ENCODE assay signal across 17 cellular contexts in the genomic region with DNA sequence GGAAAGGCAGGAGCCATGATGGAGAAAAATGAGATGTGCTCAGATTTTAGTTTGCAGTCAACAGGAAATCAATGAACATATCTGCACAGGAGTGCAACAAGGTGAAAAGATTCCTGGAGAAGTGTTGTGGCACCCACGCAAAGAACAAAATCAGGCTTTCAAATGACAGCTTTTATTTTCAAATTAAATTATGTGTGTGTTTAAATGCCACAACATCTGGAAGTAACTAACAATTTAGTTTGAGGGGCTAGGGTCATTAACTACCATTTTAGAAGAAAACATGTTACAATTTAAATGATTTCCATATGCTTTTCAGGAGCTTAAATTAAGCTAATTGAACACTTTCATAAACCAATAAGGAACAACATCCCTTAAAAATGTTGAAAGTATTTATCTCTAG.
A peak's percentile ranks its signal among the peaks of the same experiment; 100 is the strongest.
DNase-seq lines count a peak whose midpoint lies in the region; ATAC-seq, FAIRE-seq and TF ChIP-seq lines count a peak whose summit lies in the region.
"Had no signal": no experiment of that assay in that cellular context is flagged by ENCODE, and none has a peak within 500 bp of the region (broad histone marks: within the 10 kb centered on the region; RNA-seq: fewer than 3 reads in every experiment).

No MANE protein-coding gene starts in this region.

- ATAC-seq in A549 = no peak
- ATAC-seq in GM18505 (IDR thresholded peaks at IDR 0.05; ENCODE audit: unreplicated experiment) = no peak
- ATAC-seq: GM23338 had no signal

- peak overlapping the region; percentile 0 for H3K27ac Mint-ChIP-seq in endothelial cell (ENCODE audit: unreplicated experiment)
- H3K27ac Mint-ChIP-seq: CD4-positive, alpha-beta memory T cell; GM23338; H9; HFFc6 had no signal

- H3K4me1 ChIP-seq in A549 (no peaks in the 10 kb centered on the region), SK-N-SH (ENCODE audit: control insufficient read depth in 1 of 2, insufficient read depth in 2 of 2, low read depth in 1 of 2, low read length in 1 of 2) (peaks cover 0 to 11% of the 10 kb centered on the region in 2 experiments; a peak in 2 of 4 replicates)
- H3K4me1 ChIP-seq: Caco-2 had no signal

- H3K9me3 ChIP-seq in A549 (no peaks in the 10 kb centered on the region), SK-N-SH (no peaks in the 10 kb centered on the region)

- FAIRE-seq in A549 (lab: Jason Lieb, UNC) = peak; percentile 67
- FAIRE-seq: G401.6, GM18507 had no signal

- H4K20me1 ChIP-seq in SK-N-SH (ENCODE audit: insufficient read depth) = no peaks in the 10 kb centered on the region

- peaks cover 27% of the 10 kb centered on the region for H3K4me1 Mint-ChIP-seq in endothelial cell (ENCODE audit: unreplicated experiment)

- TF ChIP-seq EP300 in A549 (IDR thresholded peaks at IDR 0.05) (no peak), SK-N-SH (IDR thresholded peaks at IDR 0.05; ENCODE audit: borderline replicate concordance in 1 of 2, low read depth in 1 of 2, low read length in 1 of 2) (peak in 1 of 2 experiments; percentile 60; a peak in 1 of 4 replicates)

- CTCF ChIA-PET in A549 (lab: Yijun Ruan, JAX) = no interaction called here
- CTCF ChIA-PET in SK-N-SH (lab: Yijun Ruan, JAX) = interaction anchor here (1.4 kb wide), 1 partner anchor 10 kb away, joined by 3 read pairs; no protein-coding TSS in a partner anchor

- no peak overlapping the region for H3K27ac ChIP-seq in A549
- peak overlapping the region in 1 of 2 experiments; percentile 72; a peak in 2 of 4 replicates for H3K27ac ChIP-seq in SK-N-SH (ENCODE audit: low read depth in 2 of 2, low read length in 1 of 2)

- H3K4me3 Mint-ChIP-seq in endothelial cell (ENCODE audit: unreplicated experiment) = no peak overlapping the region
- H3K4me3 Mint-ChIP-seq: CD4-positive, alpha-beta memory T cell; GM23338; H9; HFFc6 had no signal

- POLR2A ChIA-PET in A549 (lab: Yijun Ruan, JAX) (no interaction called here), SK-N-SH (lab: Yijun Ruan, JAX) (no interaction called here)

- peaks cover 5% of the 10 kb centered on the region for H3K36me3 Mint-ChIP-seq in endothelial cell (ENCODE audit: low read depth, unreplicated experiment)

- H3K4me3 ChIP-seq in A549 (no peak overlapping the region), SK-N-SH (ENCODE audit: low read depth in 2 of 2, low read length in 1 of 2) (no peak overlapping the region)
- H3K4me3 ChIP-seq: GM23338 had no signal

- WGBS in A549 (ENCODE audit: missing lambda C conversion rate) = 69% methylated on average over 1 of the region's 1 CpG
- 45% methylated on average over 1 of the region's 1 CpG for WGBS in SK-N-SH (ENCODE audit: low lambda C conversion rate)

- TF ChIP-seq CTCF in A549 (IDR thresholded peaks at IDR 0.05) (no peak), SK-N-SH (IDR thresholded peaks at IDR 0.05) (no peak), endothelial cell (IDR thresholded peaks at IDR 0.05; ENCODE audit: unreplicated experiment) (no peak)

- no peaks in the 10 kb centered on the region for H3F3A ChIP-seq in SK-N-SH (replicated peaks; ENCODE audit: insufficient read depth)

- H3K4me2 ChIP-seq in A549 (no peak overlapping the region), SK-N-SH (no peak overlapping the region)
- H3K4me2 ChIP-seq: GM23338 had no signal

- no peak for TF ChIP-seq RAD21 in A549 (conservative IDR thresholded peaks at IDR 0.05 in 1 of 2, IDR thresholded peaks at IDR 0.05 in 1 of 2)
- TF ChIP-seq RAD21 in SK-N-SH (IDR thresholded peaks at IDR 0.05; ENCODE audit: low read length) = no peak

- H3K9me3 Mint-ChIP-seq in endothelial cell (ENCODE audit: unreplicated experiment) = no peaks in the 10 kb centered on the region
- H3K9me3 Mint-ChIP-seq: HFFc6 had no signal

- H3K36me3 ChIP-seq in SK-N-SH (replicated peaks in 1 of 2; ENCODE audit: control insufficient read depth in 1 of 2, insufficient read depth in 2 of 2, low read length in 1 of 2) = no peaks in the 10 kb centered on the region

- DNase-seq in A549 (ENCODE audit: low read depth in 1 of 2, low spot score in 1 of 2) = no peak
- peak; percentile 34 for DNase-seq in SK-N-SH
- no peak for DNase-seq in endothelial cell (ENCODE audit: low spot score)
- no peak for DNase-seq in COLO829 (ENCODE audit: low spot score)
- no peak for DNase-seq in T-helper 9 cell
- DNase-seq: 8988T; C1 segment of cervical spinal cord; Caco-2; CD4-positive, alpha-beta memory T cell; DMS153; DND-41; H9; HFFc6 had no signal

- H3K79me2 ChIP-seq in SK-N-SH (ENCODE audit: insufficient read depth) = no peaks in the 10 kb centered on the region

- no peak overlapping the region for H2AFZ ChIP-seq in SK-N-SH (ENCODE audit: low read depth)
- H2AFZ ChIP-seq: GM23338 had no signal

- no peak for TF ChIP-seq POLR2A in A549 (IDR thresholded peaks at IDR 0.05; ENCODE audit: low read length)
- TF ChIP-seq POLR2A in GM18505 (IDR thresholded peaks at IDR 0.05; ENCODE audit: borderline replicate concordance, extremely low read depth, insufficient read depth, insufficient read length) = no peak

- no peak overlapping the region for H3K9ac ChIP-seq in SK-N-SH

- H3K27me3 Mint-ChIP-seq in endothelial cell (ENCODE audit: unreplicated experiment) = peaks cover 1% of the 10 kb centered on the region

- H3K9me2 ChIP-seq in SK-N-SH = no peaks in the 10 kb centered on the region

- H3K27me3 ChIP-seq in SK-N-SH (ENCODE audit: insufficient read depth) = no peaks in the 10 kb centered on the region

TF ChIP-seq in A549, 52 proteins besides CTCF, POLR2A, EP300 and RAD21 (continues in another document):
- TF ChIP-seq SREBF2 (IDR thresholded peaks at IDR 0.05) = no peak
- TF ChIP-seq HOXB13 (CRISPR knock-in tag; IDR thresholded peaks at IDR 0.05; ENCODE audit: low read depth) = no peak
- TF ChIP-seq CHD2 (IDR thresholded peaks at IDR 0.05; ENCODE audit: low read length, partially characterized antibody) = no peak
- TF ChIP-seq HEYL (CRISPR knock-in tag; IDR thresholded peaks at IDR 0.05) = no peak
- no peak for TF ChIP-seq REST (IDR thresholded peaks at IDR 0.05)
- no peak for TF ChIP-seq MAZ (IDR thresholded peaks at IDR 0.05; ENCODE audit: borderline replicate concordance, low read depth, low read length)

TF ChIP-seq in SK-N-SH, 30 proteins besides CTCF, POLR2A, EP300 and RAD21:
- no peak for TF ChIP-seq SIN3A (IDR thresholded peaks at IDR 0.05; ENCODE audit: borderline replicate concordance, low read depth, low read length)
- TF ChIP-seq RXRA (IDR thresholded peaks at IDR 0.05; ENCODE audit: borderline replicate concordance, low read depth) = no peak
- TF ChIP-seq POLR2AphosphoS5 (IDR thresholded peaks at IDR 0.05; ENCODE audit: low read depth, low read length) = no peak
- peak; percentile 37; the same call in 1 of the 2 replicates for TF ChIP-seq RCOR1 (IDR thresholded peaks at IDR 0.05; ENCODE audit: low read length)
- no peak for TF ChIP-seq NFIC (IDR thresholded peaks at IDR 0.05; ENCODE audit: borderline replicate concordance)
- TF ChIP-seq, protein P1, sequence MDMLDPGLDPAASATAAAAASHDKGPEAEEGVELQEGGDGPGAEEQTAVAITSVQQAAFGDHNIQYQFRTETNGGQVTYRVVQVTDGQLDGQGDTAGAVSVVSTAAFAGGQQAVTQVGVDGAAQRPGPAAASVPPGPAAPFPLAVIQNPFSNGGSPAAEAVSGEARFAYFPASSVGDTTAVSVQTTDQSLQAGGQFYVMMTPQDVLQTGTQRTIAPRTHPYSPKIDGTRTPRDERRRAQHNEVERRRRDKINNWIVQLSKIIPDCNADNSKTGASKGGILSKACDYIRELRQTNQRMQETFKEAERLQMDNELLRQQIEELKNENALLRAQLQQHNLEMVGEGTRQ (IDR thresholded peaks at IDR 0.05; ENCODE audit: borderline replicate concordance, low read depth, low read length) = no peak
- no peak for TF ChIP-seq EZH2phosphoT487 (IDR thresholded peaks at IDR 0.05; ENCODE audit: borderline replicate concordance, low read depth)
- TF ChIP-seq FOXJ3 (CRISPR knock-in tag; IDR thresholded peaks at IDR 0.05) = no peak
TF ChIP-seq in SK-N-SH: peak in this region for 1.

Comparison
In these comparisons a context has a peak if more than half of its experiments do, and no peak if none do; other contexts are left out.
1. Of the 12 proteins assayed by ChIP-seq in both A549 and SK-N-SH: peak only in A549: none; only in SK-N-SH: RCOR1; in both: none; in neither: 10; mixed calls (peak in some experiments, not most) for 1.